Comparison of ENCODE assay signal across 18 cellular contexts in the genomic region with DNA sequence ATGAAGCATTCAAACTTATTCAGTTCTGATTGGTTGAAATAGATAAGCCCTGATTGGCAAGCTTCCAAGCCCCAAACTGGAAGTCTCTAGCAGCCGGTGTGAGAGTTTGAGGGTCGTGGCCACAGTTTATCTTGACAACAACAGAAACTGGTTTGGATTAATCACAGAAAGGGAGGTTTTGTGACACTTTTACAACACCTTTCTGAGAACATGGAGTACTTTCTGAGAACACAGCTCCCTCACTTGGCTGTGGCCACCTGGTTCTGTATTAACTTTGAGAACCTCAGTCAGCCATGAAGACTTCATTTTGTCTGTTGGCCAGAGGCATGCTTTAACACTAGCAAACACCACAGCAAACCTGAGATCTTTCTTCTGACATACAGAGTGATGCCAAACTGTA.
A peak's percentile ranks its signal among the peaks of the same experiment; 100 is the strongest.
DNase-seq lines count a peak whose midpoint lies in the region; ATAC-seq and TF ChIP-seq lines count a peak whose summit lies in the region.
"Had no signal": no experiment of that assay in that cellular context is flagged by ENCODE, and none has a peak within 500 bp of the region (broad histone marks: within the 10 kb centered on the region; RNA-seq: fewer than 3 reads in every experiment).

No MANE protein-coding gene starts in this region.

- H3K36me3 ChIP-seq in DND-41 (ENCODE audit: insufficient read depth, low read length) = no peaks in the 10 kb centered on the region
- H3K36me3 ChIP-seq: HAP-1, SJCRH30 had no signal

- peaks cover 3% of the 10 kb centered on the region for H3K9me3 ChIP-seq in DND-41 (ENCODE audit: insufficient read depth, low read length, severe bottlenecking)
- H3K9me3 ChIP-seq: A549, HAP-1, SJCRH30 had no signal

- H3K4me1 ChIP-seq in DND-41 (ENCODE audit: insufficient read depth, low read length) = peaks cover 23% of the 10 kb centered on the region
- H3K4me1 ChIP-seq: SJCRH30 had no signal

- no peaks in the 10 kb centered on the region for H3K27me3 ChIP-seq in DND-41 (ENCODE audit: insufficient read depth, low read length, poor library complexity)
- H3K27me3 ChIP-seq: SJCRH30 had no signal

- no peak overlapping the region for H3K4me2 ChIP-seq in DND-41 (ENCODE audit: insufficient read depth, low read length)
- H3K4me2 ChIP-seq: A549, PC-9 had no signal

- H3K4me3 ChIP-seq in DND-41 (ENCODE audit: low read depth in 1 of 2, low read length in 2 of 2) = no peak overlapping the region
- H3K4me3 ChIP-seq: A549, HAP-1, PC-9, SJCRH30 had no signal

- peak overlapping the region; percentile 37 for H3K9ac ChIP-seq in DND-41 (ENCODE audit: low read depth, low read length)

- DNase-seq in DND-41 (peak; percentile 71), OCI-M1 (lab: John Stamatoyannopoulos, UW) (peak; percentile 82), left kidney (ENCODE audit: low read depth, low spot score) (peak; percentile 53), left lobe of liver (ENCODE audit: low spot score) (no peak), superior temporal gyrus (ENCODE audit: extremely low spot score) (no peak)
- DNase-seq in stimulated activated CD4-positive, alpha-beta T cell treated with anti-CD3 and anti-CD28 coated beads, Interleukin-4, amount 100 ng/mL, for 4 hours = no peak
- DNase-seq: DMS 273 treated with DMSO at 0.1 percent for 48 hours, Karpas-422, NCI-H1930, NCI-H526 treated with DMSO at 0.1 percent for 48 hours, PC-9 had no signal

- H4K20me1 ChIP-seq in DND-41 (ENCODE audit: insufficient read depth, low read length) = no peaks in the 10 kb centered on the region

- peak overlapping the region; percentile 81 for H2AFZ ChIP-seq in DND-41 (ENCODE audit: low read depth, low read length)
- H2AFZ ChIP-seq: PC-9 had no signal

- H3K79me2 ChIP-seq in DND-41 (ENCODE audit: insufficient read depth, low read length) = no peaks in the 10 kb centered on the region

- ATAC-seq in DND-41 (ENCODE audit: insufficient read depth, low read depth) = peak; percentile 84
- peak; percentile 57 for ATAC-seq in HG03175 (IDR thresholded peaks at IDR 0.05; ENCODE audit: unreplicated experiment)
- ATAC-seq in HG02763 (IDR thresholded peaks at IDR 0.05; ENCODE audit: unreplicated experiment) = no peak
- no peak for ATAC-seq in left lobe of liver
- ATAC-seq: A549, HepG2 had no signal

- peak; percentile 24 for TF ChIP-seq CTCF in DND-41 (IDR thresholded peaks at IDR 0.05; ENCODE audit: borderline replicate concordance, extremely low read depth, low read length, poor library complexity, severe bottlenecking)

- peak overlapping the region; percentile 82 for H3K27ac ChIP-seq in DND-41 (ENCODE audit: low read length)
- H3K27ac ChIP-seq: A549, C4-2B, PC-9, SJCRH30 had no signal

Comparison
In these comparisons a context has a peak if more than half of its experiments do, and no peak if none do; other contexts are left out.
1. ATAC-seq: peak in DND-41 (single experiment) and HG03175 (single experiment); none in HG02763 (single experiment) and left lobe of liver (single experiment).
2. DNase-seq: peak in DND-41 (single experiment), OCI-M1 (single experiment) and left kidney (single experiment); none in stimulated activated CD4-positive, alpha-beta T cell treated with anti-CD3 and anti-CD28 coated beads, Interleukin-4, amount 100 ng/mL, for 4 hours (0 of 2), left lobe of liver (single experiment) and superior temporal gyrus (single experiment).